23 cellular contexts compared by ENCODE assay signal in the genomic region with DNA sequence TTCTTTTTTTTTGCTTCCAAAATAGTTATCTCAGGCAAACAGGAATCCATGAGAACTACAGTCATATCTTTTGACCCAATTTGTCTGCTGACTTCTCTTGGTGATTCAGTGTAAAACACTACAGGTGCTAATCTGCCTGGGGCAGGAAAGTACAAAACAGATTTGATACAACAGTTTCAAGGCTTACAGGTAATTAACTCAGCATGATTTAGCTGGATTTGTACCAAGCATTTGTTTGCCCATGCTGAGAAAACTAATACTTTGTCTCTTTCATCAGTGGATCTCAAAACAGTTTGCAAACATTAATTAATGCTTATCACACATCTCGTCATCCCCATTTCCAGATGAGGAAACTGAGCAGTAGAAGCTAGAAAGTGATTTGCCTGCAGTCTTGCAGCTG.
"Had no signal": no experiment of that assay in that cellular context is flagged by ENCODE, and none has a peak within 500 bp of the region (broad histone marks: within the 10 kb centered on the region; RNA-seq: fewer than 3 reads in every experiment).

No MANE protein-coding gene starts in this region.

- H3K4me1 ChIP-seq: body of pancreas, left lung, sigmoid colon, stomach, suprapubic skin, tibial nerve had no signal

- H3K36me3 ChIP-seq: left lung, neural progenitor cell, sigmoid colon, stomach, suprapubic skin, tibial nerve had no signal

- H3K9me3 ChIP-seq: body of pancreas, left lung, sigmoid colon, stomach, suprapubic skin, tibial nerve had no signal

- DNase-seq: activated CD4-positive, alpha-beta memory T cell treated with anti-CD3 and anti-CD28 coated beads, Interleukin-2, amount 10 ng/mL, durations not matched to agents 7 days and 5 days; activated CD4-positive, alpha-beta T cell treated with anti-CD3 and anti-CD28 coated beads, Interleukin-2, amount 10 ng/mL, durations not matched to agents 24 days and 14 days; activated gamma-delta T cell; activated naive CD4-positive, alpha-beta T cell treated with anti-CD3 and anti-CD28 coated beads, Interleukin-2, amount 50 U/mL, for 16 hours; activated naive CD8-positive, alpha-beta T cell treated with anti-CD3 and anti-CD28 coated beads, Interleukin-2, amount 50 U/mL, for 24 hours; body of pancreas; effector CD4-positive, alpha-beta T cell; foreskin melanocyte; immature natural killer cell; left lung; naive thymus-derived CD8-positive, alpha-beta T cell; posterior cingulate gyrus; sigmoid colon; stimulated activated CD4-positive, alpha-beta T cell treated with anti-CD3 and anti-CD28 coated beads, Interleukin-15, amount 100 ng/mL, for 24 hours; stomach had no signal

- H3K27ac ChIP-seq: body of pancreas, left lung, neural progenitor cell, sigmoid colon, stomach, suprapubic skin, tibial nerve, VCaP had no signal

- H3K27me3 ChIP-seq: body of pancreas, neural progenitor cell, sigmoid colon, stomach, suprapubic skin, tibial nerve had no signal

- H3K4me3 ChIP-seq: body of pancreas, left lung, lung, neural progenitor cell, sigmoid colon, smooth muscle cell, stomach, suprapubic skin, tibial nerve had no signal

- ATAC-seq: activated CD4-positive, CD25-positive, alpha-beta regulatory T cell treated with anti-CD3 and anti-CD28 coated beads, Interleukin-2, amount 50 U/mL, for 24 hours; activated naive CD8-positive, alpha-beta T cell treated with anti-CD3 and anti-CD28 coated beads, Interleukin-2, amount 50 U/mL, for 24 hours; body of pancreas; left lung; naive thymus-derived CD8-positive, alpha-beta T cell; stimulated activated memory B cell treated with anti-CD40 and anti-IgM and Interleukin-4, amounts not matched to agents 10 μg/mL and 1 μg/mL and 100 μg/mL, for 72 hours had no signal
